Comparison of ENCODE assay signal across 9 cellular contexts in genomic region chr2:127695491-127696472, GRCh38. TPM values are rescaled to one million over a fixed set of nuclear protein-coding genes. Genes with fewer than 3 reads are reported as not detected.
DNase-seq lines count a peak whose midpoint lies in the region; ATAC-seq and TF ChIP-seq lines count a peak whose summit lies in the region.
"Had no signal": no experiment of that assay in that cellular context is flagged by ENCODE, and none has a peak within 500 bp of the region (broad histone marks: within the 10 kb centered on the region; RNA-seq: fewer than 3 reads in every experiment).

No MANE protein-coding gene starts in this region.

- peaks cover 12 to 14% of the 10 kb centered on the region in 2 donors for H3K9me3 Mint-ChIP-seq in stimulated activated naive B cell treated with anti-CD40 and anti-IgM and Interleukin-4, amounts not matched to agents 10 μg/mL and 1 μg/mL and 100 μg/mL, for 72 hours
- peaks cover 6% of the 10 kb centered on the region for H3K9me3 Mint-ChIP-seq in activated CD8-positive, alpha-beta memory T cell treated with anti-CD3 and anti-CD28 coated beads, Interleukin-2, amount 10 ng/mL, durations not matched to agents 7 days and 5 days (ENCODE audit: low read depth)

- no peaks in the 10 kb centered on the region for H3K27me3 Mint-ChIP-seq in stimulated activated naive B cell treated with anti-CD40 and anti-IgM and Interleukin-4, amounts not matched to agents 10 μg/mL and 1 μg/mL and 100 μg/mL, for 72 hours
- no peaks in the 10 kb centered on the region for H3K27me3 Mint-ChIP-seq in activated CD8-positive, alpha-beta memory T cell treated with anti-CD3 and anti-CD28 coated beads, Interleukin-2, amount 10 ng/mL, durations not matched to agents 7 days and 5 days

- H3K36me3 ChIP-seq in SJSA1 (no peaks in the 10 kb centered on the region), right lobe of liver (no peaks in the 10 kb centered on the region)
- H3K36me3 ChIP-seq: neutrophil had no signal

- H3K4me1 ChIP-seq in SJSA1 (replicated peaks) (peaks cover 23% of the 10 kb centered on the region), right lobe of liver (peaks cover 0 to 7% (median 0%) of the 10 kb centered on the region in 4 donors)

- peak overlapping the region in 1 of 2 donors; percentile 46 for H3K4me3 Mint-ChIP-seq in stimulated activated naive B cell treated with anti-CD40 and anti-IgM and Interleukin-4, amounts not matched to agents 10 μg/mL and 1 μg/mL and 100 μg/mL, for 72 hours
- H3K4me3 Mint-ChIP-seq in activated CD8-positive, alpha-beta memory T cell treated with anti-CD3 and anti-CD28 coated beads, Interleukin-2, amount 10 ng/mL, durations not matched to agents 7 days and 5 days: no peak overlapping the region

- CTCF ChIA-PET in activated CD8-positive, alpha-beta memory T cell treated with anti-CD3 and anti-CD28 coated beads, Interleukin-2, amount 10 ng/mL, durations not matched to agents 7 days and 5 days (lab: Charles Lee): interaction anchor here (1.8 kb wide), 1 partner anchor 104 kb away, joined by 7 read pairs; no protein-coding TSS in a partner anchor

- H3K9me3 ChIP-seq in SJSA1 (replicated peaks) (peaks cover 5% of the 10 kb centered on the region; the same call in 1 of the 2 replicates), right lobe of liver (no peaks in the 10 kb centered on the region)

- ATAC-seq in right lobe of liver (peak; percentile 42 to 72 (median 66)), GM21423 (IDR thresholded peaks at IDR 0.05; ENCODE audit: unreplicated experiment) (no peak), GM19397 (IDR thresholded peaks at IDR 0.05; ENCODE audit: unreplicated experiment) (no peak)
- peak; percentile 67 to 75 for ATAC-seq in stimulated activated naive B cell treated with anti-CD40 and anti-IgM and Interleukin-4, amounts not matched to agents 10 μg/mL and 1 μg/mL and 100 μg/mL, for 72 hours (replicated peaks)
- ATAC-seq in activated CD8-positive, alpha-beta memory T cell treated with anti-CD3 and anti-CD28 coated beads, Interleukin-2, amount 10 ng/mL, durations not matched to agents 7 days and 5 days: no peak

- WGBS in right lobe of liver (ENCODE audit: insufficient coverage, low coverage, low lambda C conversion rate, missing lambda C conversion rate): 46% methylated on average over 28 of the region's 52 CpGs

- DNase-seq in GM12865 (ENCODE audit: low read depth) (peak; percentile 26), SJSA1 (ENCODE audit: low read depth in 1 of 2, low spot score in 2 of 2) (peak in 1 of 2 experiments; percentile 38), coronary artery (ENCODE audit: low spot score) (no peak), right lobe of liver (peak in 1 of 3 donors; percentile 54)
- peak; percentile 57 for DNase-seq in stimulated activated naive B cell treated with anti-CD40 and anti-IgM and Interleukin-4, amounts not matched to agents 10 μg/mL and 1 μg/mL and 100 μg/mL, for 72 hours
- DNase-seq in activated CD8-positive, alpha-beta memory T cell treated with anti-CD3 and anti-CD28 coated beads, Interleukin-2, amount 10 ng/mL, durations not matched to agents 7 days and 5 days: no peak

- no peaks in the 10 kb centered on the region for H3K27me3 ChIP-seq in SJSA1 (replicated peaks)
- H3K27me3 ChIP-seq in right lobe of liver: no peaks in the 10 kb centered on the region

- intact Hi-C loops in right lobe of liver (cut with DNase I): no loop called here

- H3K36me3 Mint-ChIP-seq in stimulated activated naive B cell treated with anti-CD40 and anti-IgM and Interleukin-4, amounts not matched to agents 10 μg/mL and 1 μg/mL and 100 μg/mL, for 72 hours: peaks cover 23 to 27% of the 10 kb centered on the region in 2 donors
- H3K36me3 Mint-ChIP-seq in activated CD8-positive, alpha-beta memory T cell treated with anti-CD3 and anti-CD28 coated beads, Interleukin-2, amount 10 ng/mL, durations not matched to agents 7 days and 5 days: peaks cover 2% of the 10 kb centered on the region

- TF ChIP-seq CTCF in GM12865 (IDR thresholded peaks at IDR 0.05; ENCODE audit: insufficient read depth, low read depth, low read length, missing control alignments): peak; percentile 17
- TF ChIP-seq CTCF in coronary artery (IDR thresholded peaks at IDR 0.05): peak; percentile 58
- TF ChIP-seq CTCF in right lobe of liver (IDR thresholded peaks at IDR 0.05): peak in 3 of 4 donors; percentile 28 to 52 (median 42)

- H3K27ac ChIP-seq in SJSA1 (no peak overlapping the region), coronary artery (peak overlapping the region; percentile 73 to 87), right lobe of liver (no peak overlapping the region)
- H3K27ac ChIP-seq: neutrophil had no signal

- TF ChIP-seq POLR2A in right lobe of liver (IDR thresholded peaks at IDR 0.05): no peak

- H3K27ac Mint-ChIP-seq in stimulated activated naive B cell treated with anti-CD40 and anti-IgM and Interleukin-4, amounts not matched to agents 10 μg/mL and 1 μg/mL and 100 μg/mL, for 72 hours: no peak overlapping the region
- H3K27ac Mint-ChIP-seq in activated CD8-positive, alpha-beta memory T cell treated with anti-CD3 and anti-CD28 coated beads, Interleukin-2, amount 10 ng/mL, durations not matched to agents 7 days and 5 days: no peak overlapping the region

- H3K4me3 ChIP-seq in GM12865 (ENCODE audit: low read depth, low read length) (no peak overlapping the region), SJSA1 (peak overlapping the region; percentile 28), coronary artery (peak overlapping the region; percentile 66), right lobe of liver (peak overlapping the region in 1 of 3 donors; percentile 27)

- peaks cover 8 to 11% of the 10 kb centered on the region in 2 donors for H3K4me1 Mint-ChIP-seq in stimulated activated naive B cell treated with anti-CD40 and anti-IgM and Interleukin-4, amounts not matched to agents 10 μg/mL and 1 μg/mL and 100 μg/mL, for 72 hours
- peaks cover 7% of the 10 kb centered on the region for H3K4me1 Mint-ChIP-seq in activated CD8-positive, alpha-beta memory T cell treated with anti-CD3 and anti-CD28 coated beads, Interleukin-2, amount 10 ng/mL, durations not matched to agents 7 days and 5 days

RNA-seq across cellular contexts. Expression of gene SFT2D3, which starts 5.5 kb away (rescaled TPM):
- 11.2 and 11.4 TPM in 2 replicates for total RNA-seq in SJSA1 (2014; rRNA removed; shearing (Covaris generic))
- 1 to 10 TPM; 1.6 to 4.7 (median 3.4) TPM for total RNA-seq in right lobe of liver
- 1 to 10 TPM; 4.1 to 4.6 TPM for total RNA-seq in activated CD8-positive, alpha-beta memory T cell treated with anti-CD3 and anti-CD28 coated beads, Interleukin-2, amount 10 ng/mL, durations not matched to agents 7 days and 5 days

RNA-seq across cellular contexts. Expression of gene LIMS2, which starts 20.5 kb away (rescaled TPM):
- 5.3 and 9.0 TPM in 2 replicates for total RNA-seq in SJSA1 (2014; rRNA removed; shearing (Covaris generic))
- 10 to 100 TPM in 5 of 6 experiments, 1 to 10 TPM in 1; 6.6 to 37.7 (median 19.5) TPM for total RNA-seq in right lobe of liver
- total RNA-seq in activated CD8-positive, alpha-beta memory T cell treated with anti-CD3 and anti-CD28 coated beads, Interleukin-2, amount 10 ng/mL, durations not matched to agents 7 days and 5 days: 10 to 100 TPM in 1 of 2 experiments, 1 to 10 TPM in 1; 4.5 to 11.4 TPM

RNA-seq across cellular contexts. Expression of gene GPR17, which starts 49.8 kb away (rescaled TPM):
- total RNA-seq in SJSA1 (2014; rRNA removed; shearing (Covaris generic)): not detected in 2 replicates
- total RNA-seq in right lobe of liver: not detected
- not detected for total RNA-seq in activated CD8-positive, alpha-beta memory T cell treated with anti-CD3 and anti-CD28 coated beads, Interleukin-2, amount 10 ng/mL, durations not matched to agents 7 days and 5 days

Comparison
In these comparisons a context has a peak if more than half of its experiments do, and no peak if none do; other contexts are left out.
1. DNase-seq: peak in GM12865 (single experiment) and stimulated activated naive B cell treated with anti-CD40 and anti-IgM and Interleukin-4, amounts not matched to agents 10 μg/mL and 1 μg/mL and 100 μg/mL, for 72 hours (single experiment); none in coronary artery (single experiment) and activated CD8-positive, alpha-beta memory T cell treated with anti-CD3 and anti-CD28 coated beads, Interleukin-2, amount 10 ng/mL, durations not matched to agents 7 days and 5 days (single experiment).
2. H3K27ac ChIP-seq: peak in coronary artery (2 of 2); none in SJSA1 (single experiment) and right lobe of liver (0 of 3).
3. ATAC-seq: peak in right lobe of liver (4 of 4) and stimulated activated naive B cell treated with anti-CD40 and anti-IgM and Interleukin-4, amounts not matched to agents 10 μg/mL and 1 μg/mL and 100 μg/mL, for 72 hours (2 of 2); none in activated CD8-positive, alpha-beta memory T cell treated with anti-CD3 and anti-CD28 coated beads, Interleukin-2, amount 10 ng/mL, durations not matched to agents 7 days and 5 days (single experiment), GM21423 (single experiment) and GM19397 (single experiment).
4. Peak in every context shown above with its lines, with median percentiles within 50 percentile points of each other: CTCF ChIP-seq.